In the genomic region with DNA sequence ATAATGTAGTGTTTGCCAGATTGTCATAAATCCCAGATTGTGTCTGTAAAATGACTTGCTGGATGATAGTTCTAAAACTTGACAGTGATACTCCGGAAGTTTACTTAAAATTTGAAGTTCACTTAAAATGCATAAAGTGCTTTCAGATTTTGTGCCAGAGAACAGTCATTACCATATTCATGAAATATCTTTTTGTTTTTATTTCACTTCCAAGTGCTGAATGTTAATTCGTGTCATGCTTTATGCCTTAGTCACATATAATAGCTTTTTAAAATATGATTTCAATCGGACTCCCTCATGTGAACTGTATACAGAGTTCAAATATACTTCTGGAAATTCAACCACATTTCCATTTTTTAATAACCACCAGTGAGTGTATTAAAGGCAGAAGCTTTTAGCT, we compare ENCODE assay signal across 1 cellular context.
TF ChIP-seq lines count a peak whose summit lies in the region.

No MANE protein-coding gene starts in this region.

TF ChIP-seq in IMR-90, 13 proteins besides CTCF, POLR2A, EP300 and RAD21 (continued from another document):
- no peak for TF ChIP-seq MAZ (IDR thresholded peaks at IDR 0.05; ENCODE audit: borderline replicate concordance, low read depth, low read length)
- TF ChIP-seq MAFK (IDR thresholded peaks at IDR 0.05; ENCODE audit: low read depth, low read length), result no peak
- no peak for TF ChIP-seq FOS (IDR thresholded peaks at IDR 0.05; ENCODE audit: low read depth, low read length)
- no peak for TF ChIP-seq RFX5 (IDR thresholded peaks at IDR 0.05; ENCODE audit: low read depth, low read length)
- TF ChIP-seq RCOR1 (IDR thresholded peaks at IDR 0.05; ENCODE audit: insufficient replicate concordance, low read length), result no peak
- TF ChIP-seq CEBPB (IDR thresholded peaks at IDR 0.05; ENCODE audit: low read depth, low read length), result no peak
- TF ChIP-seq, protein P1, sequence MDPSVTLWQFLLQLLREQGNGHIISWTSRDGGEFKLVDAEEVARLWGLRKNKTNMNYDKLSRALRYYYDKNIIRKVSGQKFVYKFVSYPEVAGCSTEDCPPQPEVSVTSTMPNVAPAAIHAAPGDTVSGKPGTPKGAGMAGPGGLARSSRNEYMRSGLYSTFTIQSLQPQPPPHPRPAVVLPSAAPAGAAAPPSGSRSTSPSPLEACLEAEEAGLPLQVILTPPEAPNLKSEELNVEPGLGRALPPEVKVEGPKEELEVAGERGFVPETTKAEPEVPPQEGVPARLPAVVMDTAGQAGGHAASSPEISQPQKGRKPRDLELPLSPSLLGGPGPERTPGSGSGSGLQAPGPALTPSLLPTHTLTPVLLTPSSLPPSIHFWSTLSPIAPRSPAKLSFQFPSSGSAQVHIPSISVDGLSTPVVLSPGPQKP (IDR thresholded peaks at IDR 0.05; ENCODE audit: borderline replicate concordance, low read depth, low read length), result no peak
- TF ChIP-seq BHLHE40 (IDR thresholded peaks at IDR 0.05; ENCODE audit: low read depth, low read length), result no peak
- no peak for TF ChIP-seq CHD1 (IDR thresholded peaks at IDR 0.05; ENCODE audit: low read depth, low read length)
